16 cellular contexts compared by ENCODE assay signal in the genomic region with DNA sequence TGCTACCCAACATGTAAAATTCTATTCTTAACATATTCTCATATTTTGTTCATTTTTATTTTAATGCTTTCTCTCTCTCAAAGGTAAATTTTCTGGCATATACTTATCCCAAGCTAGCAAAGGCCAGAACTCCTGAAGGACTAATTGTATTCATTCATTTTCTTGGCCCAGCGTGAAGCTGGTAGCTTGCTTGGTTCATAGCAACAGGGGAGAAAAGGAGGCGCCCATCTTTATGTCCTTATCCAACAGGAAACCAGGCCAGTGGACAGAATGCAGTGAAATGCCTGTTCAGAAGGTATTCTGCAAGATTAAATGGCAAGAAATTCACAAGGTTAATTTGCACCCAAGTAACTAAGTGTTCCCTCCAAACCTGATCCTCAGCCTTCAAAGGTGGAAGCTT.
"Had no signal": no experiment of that assay in that cellular context is flagged by ENCODE, and none has a peak within 500 bp of the region (broad histone marks: within the 10 kb centered on the region; RNA-seq: fewer than 3 reads in every experiment).

No MANE protein-coding gene starts in this region.

- H3K27me3 ChIP-seq: foreskin keratinocyte, thyroid gland, vagina had no signal

- ATAC-seq: activated T-cell treated with anti-CD3 and anti-CD28 coated beads, Interleukin-2, amount 50 U/mL, for 4 hours; foreskin keratinocyte; heart left ventricle; left lung had no signal

- DNase-seq: activated CD4-positive, alpha-beta T cell treated with anti-CD3 and anti-CD28 coated beads for 1 hour; activated CD4-positive, alpha-beta T cell treated with anti-CD3 and anti-CD28 coated beads, Interleukin-2, amount 50 U/mL, for 48 hours; activated effector memory CD4-positive, alpha-beta T cell treated with anti-CD3 and anti-CD28 coated beads, Interleukin-2, amount 50 U/mL, for 16 hours; activated T-cell treated with anti-CD3 and anti-CD28 coated beads, Interleukin-2, amount 50 U/mL, for 4 hours; foreskin keratinocyte; heart left ventricle; islet precursor cell; left lung; T-helper 9 cell; thyroid gland had no signal

- H3K36me3 ChIP-seq: heart left ventricle, left lung, thyroid gland, vagina had no signal

- H3K79me2 ChIP-seq: parathyroid adenoma had no signal

- H3K27ac Mint-ChIP-seq: activated naive CD8-positive, alpha-beta T cell; memory B cell; nephron had no signal

- H3K9me3 ChIP-seq: heart left ventricle, left lung, thyroid gland, vagina had no signal

- H3K4me3 ChIP-seq: left lung, skin epidermis, thyroid gland, vagina had no signal

- H3K4me1 ChIP-seq: parathyroid adenoma had no signal

- H3K4me3 Mint-ChIP-seq: activated naive CD8-positive, alpha-beta T cell; activated T-cell treated with anti-CD3 and anti-CD28 coated beads, Interleukin-2, amount 50 U/mL, for 4 hours; memory B cell had no signal

- H2AFZ ChIP-seq: parathyroid adenoma had no signal

- H3K4me1 Mint-ChIP-seq: memory B cell had no signal

- H3K27ac ChIP-seq: foreskin keratinocyte, left lung, parathyroid adenoma, skin epidermis, thyroid gland, vagina had no signal

- H3K9me3 Mint-ChIP-seq: activated T-cell treated with anti-CD3 and anti-CD28 coated beads, Interleukin-2, amount 50 U/mL, for 4 hours; memory B cell; nephron had no signal

- H3K36me3 Mint-ChIP-seq: activated naive CD8-positive, alpha-beta T cell; memory B cell had no signal
